1 cellular context compared by ENCODE assay signal in the genomic region with DNA sequence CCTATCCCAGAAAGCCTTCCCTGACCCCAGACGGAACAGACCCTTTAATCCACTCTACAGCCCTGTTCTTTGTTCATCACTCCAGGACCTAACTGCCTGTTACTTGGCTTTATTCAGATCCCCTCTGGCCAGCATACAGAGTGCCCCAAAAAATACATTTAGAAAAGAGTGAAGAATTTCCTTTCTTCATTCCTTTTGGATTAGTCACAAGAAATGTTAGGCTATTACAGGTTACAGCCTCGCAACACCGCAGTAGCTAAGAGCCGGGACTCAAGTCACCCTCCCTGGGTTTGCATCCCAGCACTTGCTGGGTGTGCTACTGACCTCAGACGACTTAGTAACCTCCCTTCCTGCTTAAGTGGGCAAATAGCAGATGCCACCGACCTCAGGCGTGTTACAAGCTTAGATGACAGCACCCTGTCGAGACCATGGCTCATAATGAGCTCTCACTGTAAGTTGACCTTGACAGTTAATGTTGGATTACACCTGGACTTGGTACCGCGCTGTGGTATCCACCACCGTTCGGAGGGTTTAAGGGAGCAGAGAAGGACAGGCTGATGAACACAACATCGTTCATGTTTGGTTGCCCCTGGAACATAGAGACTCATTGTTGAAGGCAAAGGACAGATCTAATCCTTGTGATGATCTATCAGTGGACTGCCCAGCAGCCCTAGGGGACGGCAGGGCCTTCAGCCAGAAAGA.
TF ChIP-seq lines count a peak whose summit lies in the region.

No MANE protein-coding gene starts in this region.

TF ChIP-seq in HepG2, 621 proteins besides CTCF, POLR2A, EP300 and RAD21 (continued from another document):
- no peak for TF ChIP-seq ZHX2 (IDR thresholded peaks at IDR 0.05; ENCODE audit: low read depth)
- no peak for TF ChIP-seq ZHX2 (CRISPR knock-in tag; IDR thresholded peaks at IDR 0.05; ENCODE audit: borderline replicate concordance)
- TF ChIP-seq MIER2 (CRISPR knock-in tag; IDR thresholded peaks at IDR 0.05): no peak
- TF ChIP-seq HDAC1 (CRISPR knock-in tag; IDR thresholded peaks at IDR 0.05): peak; percentile 74
- no peak for TF ChIP-seq ZNF768 (CRISPR knock-in tag; IDR thresholded peaks at IDR 0.05)
- TF ChIP-seq TAF15 (IDR thresholded peaks at IDR 0.05; ENCODE audit: low read depth, low read length, poor library complexity, severe bottlenecking): no peak
- no peak for TF ChIP-seq HMGA1 (CRISPR knock-in tag; conservative IDR thresholded peaks at IDR 0.05)
- no peak; the same call in 1 of the 2 replicates for TF ChIP-seq KDM6A (CRISPR knock-in tag; IDR thresholded peaks at IDR 0.05; ENCODE audit: low read depth)
- no peak for TF ChIP-seq FOXP1 (IDR thresholded peaks at IDR 0.05)
- TF ChIP-seq FOXP1 (CRISPR knock-in tag; IDR thresholded peaks at IDR 0.05): peak; percentile 36
- TF ChIP-seq STAG1 (CRISPR knock-in tag; IDR thresholded peaks at IDR 0.05): no peak
- TF ChIP-seq CREM (IDR thresholded peaks at IDR 0.05): peak; percentile 53; the same call in 1 of the 2 replicates
- TF ChIP-seq CREM (CRISPR knock-in tag; IDR thresholded peaks at IDR 0.05): no peak
- TF ChIP-seq ZNF350 (CRISPR knock-in tag; IDR thresholded peaks at IDR 0.05; ENCODE audit: borderline replicate concordance, low read depth): peak; percentile 61; the same call in 1 of the 2 replicates
- TF ChIP-seq SMARCC2 (IDR thresholded peaks at IDR 0.05): no peak
- TF ChIP-seq, protein P1, sequence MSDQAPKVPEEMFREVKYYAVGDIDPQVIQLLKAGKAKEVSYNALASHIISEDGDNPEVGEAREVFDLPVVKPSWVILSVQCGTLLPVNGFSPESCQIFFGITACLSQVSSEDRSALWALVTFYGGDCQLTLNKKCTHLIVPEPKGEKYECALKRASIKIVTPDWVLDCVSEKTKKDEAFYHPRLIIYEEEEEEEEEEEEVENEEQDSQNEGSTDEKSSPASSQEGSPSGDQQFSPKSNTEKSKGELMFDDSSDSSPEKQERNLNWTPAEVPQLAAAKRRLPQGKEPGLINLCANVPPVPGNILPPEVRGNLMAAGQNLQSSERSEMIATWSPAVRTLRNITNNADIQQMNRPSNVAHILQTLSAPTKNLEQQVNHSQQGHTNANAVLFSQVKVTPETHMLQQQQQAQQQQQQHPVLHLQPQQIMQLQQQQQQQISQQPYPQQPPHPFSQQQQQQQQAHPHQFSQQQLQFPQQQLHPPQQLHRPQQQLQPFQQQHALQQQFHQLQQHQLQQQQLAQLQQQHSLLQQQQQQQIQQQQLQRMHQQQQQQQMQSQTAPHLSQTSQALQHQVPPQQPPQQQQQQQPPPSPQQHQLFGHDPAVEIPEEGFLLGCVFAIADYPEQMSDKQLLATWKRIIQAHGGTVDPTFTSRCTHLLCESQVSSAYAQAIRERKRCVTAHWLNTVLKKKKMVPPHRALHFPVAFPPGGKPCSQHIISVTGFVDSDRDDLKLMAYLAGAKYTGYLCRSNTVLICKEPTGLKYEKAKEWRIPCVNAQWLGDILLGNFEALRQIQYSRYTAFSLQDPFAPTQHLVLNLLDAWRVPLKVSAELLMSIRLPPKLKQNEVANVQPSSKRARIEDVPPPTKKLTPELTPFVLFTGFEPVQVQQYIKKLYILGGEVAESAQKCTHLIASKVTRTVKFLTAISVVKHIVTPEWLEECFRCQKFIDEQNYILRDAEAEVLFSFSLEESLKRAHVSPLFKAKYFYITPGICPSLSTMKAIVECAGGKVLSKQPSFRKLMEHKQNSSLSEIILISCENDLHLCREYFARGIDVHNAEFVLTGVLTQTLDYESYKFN (CRISPR knock-in tag; conservative IDR thresholded peaks at IDR 0.05): peak; percentile 85
- TF ChIP-seq ZNF333 (CRISPR knock-in tag; IDR thresholded peaks at IDR 0.05; ENCODE audit: borderline replicate concordance): no peak
- TF ChIP-seq FOXJ3 (CRISPR knock-in tag; IDR thresholded peaks at IDR 0.05; ENCODE audit: borderline replicate concordance): 0 out of 2 replicates have a peak, but pooled peaks have one; percentile 40
- no peak for TF ChIP-seq ZKSCAN1 (IDR thresholded peaks at IDR 0.05; ENCODE audit: low read length)
- TF ChIP-seq ZNF281 (CRISPR knock-in tag; IDR thresholded peaks at IDR 0.05; ENCODE audit: borderline replicate concordance): no peak; the same call in 1 of the 2 replicates
- no peak for TF ChIP-seq ZNF382 (CRISPR knock-in tag; IDR thresholded peaks at IDR 0.05; ENCODE audit: borderline replicate concordance)
- no peak for TF ChIP-seq CREB3 (CRISPR knock-in tag; IDR thresholded peaks at IDR 0.05)
- TF ChIP-seq KDM2A (CRISPR knock-in tag; IDR thresholded peaks at IDR 0.05; ENCODE audit: borderline replicate concordance, low read depth): peak; percentile 47
- TF ChIP-seq MEIS1 (CRISPR knock-in tag; IDR thresholded peaks at IDR 0.05; ENCODE audit: borderline replicate concordance): peak; percentile 78; the same call in 1 of the 2 replicates
- TF ChIP-seq ZIK1 (CRISPR knock-in tag; IDR thresholded peaks at IDR 0.05; ENCODE audit: borderline replicate concordance, low read depth): 0 out of 2 replicates have a peak, but pooled peaks have one; percentile 65
